ENCODE assay signal across 9 cellular contexts in genomic region chr12:123120452-123121166, GRCh38. TPM values are rescaled to one million over a fixed set of nuclear protein-coding genes. Genes with fewer than 3 reads are reported as not detected.
A peak's percentile ranks its signal among the peaks of the same experiment; 100 is the strongest.
DNase-seq lines count a peak whose midpoint lies in the region; ATAC-seq and TF ChIP-seq lines count a peak whose summit lies in the region.
"Had no signal": no experiment of that assay in that cellular context is flagged by ENCODE, and none has a peak within 500 bp of the region (broad histone marks: within the 10 kb centered on the region; RNA-seq: fewer than 3 reads in every experiment).

No MANE protein-coding gene starts in this region.

- intact Hi-C loops in spleen (cut with DNase I; ENCODE audit: low total_unique reads): no loop called here

- H3K9me3 ChIP-seq in spleen: no peaks in the 10 kb centered on the region
- H3K9me3 ChIP-seq: heart left ventricle had no signal

- no peaks in the 10 kb centered on the region for H3K36me3 ChIP-seq in spleen
- H3K36me3 ChIP-seq: heart left ventricle had no signal

- H3K4me3 ChIP-seq in spleen: no peak overlapping the region
- H3K4me3 ChIP-seq: heart left ventricle had no signal

- DNase-seq in NCI-H2107 treated with DMSO at 0.1 percent for 48 hours (lab: John Stamatoyannopoulos, UW; ENCODE audit: unreplicated experiment) (peak; percentile 79), NCI-H2107 (lab: John Stamatoyannopoulos, UW) (no peak), spleen (no peak), GM19238 (ENCODE audit: insufficient read length, low spot score) (no peak)
- peak; percentile 45 to 57 for DNase-seq in activated T-cell treated with anti-CD3 and anti-CD28 coated beads, Interleukin-2, amount 50 U/mL, for 72 hours

- ATAC-seq in HG03521 (IDR thresholded peaks at IDR 0.05; ENCODE audit: unreplicated experiment) (peak; percentile 11), SK-N-SH treated with all-trans-retinoic acid at 6 μM for 48 hours (no peak), HG03378 (IDR thresholded peaks at IDR 0.05; ENCODE audit: unreplicated experiment) (no peak)
- ATAC-seq in activated T-cell treated with anti-CD3 and anti-CD28 coated beads, Interleukin-2, amount 50 U/mL, for 72 hours (replicated peaks in 1 of 2): peak; percentile 89 to 92

- H3K27me3 Mint-ChIP-seq in activated T-cell treated with anti-CD3 and anti-CD28 coated beads, Interleukin-2, amount 50 U/mL, for 72 hours (ENCODE audit: low read depth): no peaks in the 10 kb centered on the region

- H3K4me3 Mint-ChIP-seq in activated T-cell treated with anti-CD3 and anti-CD28 coated beads, Interleukin-2, amount 50 U/mL, for 72 hours: peak overlapping the region; percentile 59 to 70

- WGBS in spleen, 5 donors: 47 to 95% (median 82%) methylated on average over 3 of the region's 3 CpGs

- H3K27me3 ChIP-seq in spleen (replicated peaks in 1 of 7): no peaks in the 10 kb centered on the region
- H3K27me3 ChIP-seq: heart left ventricle had no signal

- TF ChIP-seq POLR2A in spleen (IDR thresholded peaks at IDR 0.05): no peak

- peaks cover 4 to 48% (median 24%) of the 10 kb centered on the region in 6 donors for H3K4me1 ChIP-seq in spleen

- H3K4me1 Mint-ChIP-seq in activated T-cell treated with anti-CD3 and anti-CD28 coated beads, Interleukin-2, amount 50 U/mL, for 72 hours (ENCODE audit: low read depth): peaks cover 60% of the 10 kb centered on the region

- H3K36me3 Mint-ChIP-seq in activated T-cell treated with anti-CD3 and anti-CD28 coated beads, Interleukin-2, amount 50 U/mL, for 72 hours (ENCODE audit: insufficient read depth in 2 of 2): no peaks in the 10 kb centered on the region

- H3K27ac Mint-ChIP-seq in activated T-cell treated with anti-CD3 and anti-CD28 coated beads, Interleukin-2, amount 50 U/mL, for 72 hours: peak overlapping the region; percentile 73

- TF ChIP-seq CTCF in spleen (IDR thresholded peaks at IDR 0.05 in 8 of 11, conservative IDR thresholded peaks at IDR 0.05 in 3 of 11): no peak

- H3K9me3 Mint-ChIP-seq in activated T-cell treated with anti-CD3 and anti-CD28 coated beads, Interleukin-2, amount 50 U/mL, for 72 hours: no peaks in the 10 kb centered on the region

- H3K27ac ChIP-seq in spleen: peak overlapping the region in 6 of 8 donors; percentile 48 to 65 (median 60)

TF ChIP-seq in SK-N-SH treated with all-trans-retinoic acid at 6 μM for 48 hours, 23 proteins besides CTCF, POLR2A, EP300 and RAD21:
- TF ChIP-seq GLIS3 (CRISPR knock-in tag; IDR thresholded peaks at IDR 0.05) (no peak), ZC3H10 (CRISPR knock-in tag; IDR thresholded peaks at IDR 0.05) (no peak), ZNF8 (CRISPR knock-in tag; IDR thresholded peaks at IDR 0.05) (no peak), ZNF565 (CRISPR knock-in tag; conservative IDR thresholded peaks at IDR 0.05; ENCODE audit: low read depth) (no peak), ISL1 (CRISPR knock-in tag; IDR thresholded peaks at IDR 0.05) (no peak), SNAI2 (CRISPR knock-in tag; IDR thresholded peaks at IDR 0.05) (no peak), POU6F1 (CRISPR knock-in tag; IDR thresholded peaks at IDR 0.05; ENCODE audit: borderline replicate concordance, low read depth) (no peak), TCF4 (CRISPR knock-in tag; IDR thresholded peaks at IDR 0.05; ENCODE audit: borderline replicate concordance) (no peak), TSHZ2 (CRISPR knock-in tag; IDR thresholded peaks at IDR 0.05) (no peak), ZFP3 (CRISPR knock-in tag; IDR thresholded peaks at IDR 0.05) (no peak), ESRRG (CRISPR knock-in tag; IDR thresholded peaks at IDR 0.05) (no peak), OSR1 (CRISPR knock-in tag; IDR thresholded peaks at IDR 0.05) (no peak), ZNF70 (CRISPR knock-in tag; IDR thresholded peaks at IDR 0.05) (no peak)
- TF ChIP-seq, protein P1, sequence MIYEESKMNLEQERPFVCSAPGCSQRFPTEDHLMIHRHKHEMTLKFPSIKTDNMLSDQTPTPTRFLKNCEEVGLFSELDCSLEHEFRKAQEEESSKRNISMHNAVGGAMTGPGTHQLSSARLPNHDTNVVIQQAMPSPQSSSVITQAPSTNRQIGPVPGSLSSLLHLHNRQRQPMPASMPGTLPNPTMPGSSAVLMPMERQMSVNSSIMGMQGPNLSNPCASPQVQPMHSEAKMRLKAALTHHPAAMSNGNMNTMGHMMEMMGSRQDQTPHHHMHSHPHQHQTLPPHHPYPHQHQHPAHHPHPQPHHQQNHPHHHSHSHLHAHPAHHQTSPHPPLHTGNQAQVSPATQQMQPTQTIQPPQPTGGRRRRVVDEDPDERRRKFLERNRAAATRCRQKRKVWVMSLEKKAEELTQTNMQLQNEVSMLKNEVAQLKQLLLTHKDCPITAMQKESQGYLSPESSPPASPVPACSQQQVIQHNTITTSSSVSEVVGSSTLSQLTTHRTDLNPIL (CRISPR knock-in tag; IDR thresholded peaks at IDR 0.05; ENCODE audit: low read depth): no peak

RNA-seq across cellular contexts. Expression of gene PITPNM2, which starts 30.3 kb away (rescaled TPM):
- 10 to 100 TPM; 14.1 to 18.1 TPM for total RNA-seq in activated T-cell treated with anti-CD3 and anti-CD28 coated beads, Interleukin-2, amount 50 U/mL, for 72 hours
- 10 to 100 TPM in 4 of 7 donors, 1 to 10 TPM in 3; 7.1 to 23.7 (median 13.9) TPM for total RNA-seq in spleen
- 1 to 10 TPM; 2.2 to 5.2 (median 2.3) TPM for polyA plus RNA-seq in spleen

Comparison
In these comparisons a context has a peak if more than half of its experiments do, and no peak if none do; other contexts are left out.
1. DNase-seq: peak in NCI-H2107 treated with DMSO at 0.1 percent for 48 hours (single experiment) and activated T-cell treated with anti-CD3 and anti-CD28 coated beads, Interleukin-2, amount 50 U/mL, for 72 hours (2 of 2); none in NCI-H2107 (single experiment), spleen (single experiment) and GM19238 (single experiment).
2. ATAC-seq: peak in HG03521 (single experiment) and activated T-cell treated with anti-CD3 and anti-CD28 coated beads, Interleukin-2, amount 50 U/mL, for 72 hours (2 of 2); none in SK-N-SH treated with all-trans-retinoic acid at 6 μM for 48 hours (single experiment) and HG03378 (single experiment).